8 cellular contexts compared by ENCODE assay signal in genomic region chr15:84955089-84955848, GRCh38. TPM values are rescaled to one million over a fixed set of nuclear protein-coding genes. Genes with fewer than 3 reads are reported as not detected.
A peak's percentile ranks its signal among the peaks of the same experiment; 100 is the strongest.
DNase-seq lines count a peak whose midpoint lies in the region; ATAC-seq and TF ChIP-seq lines count a peak whose summit lies in the region.

No MANE protein-coding gene starts in this region.

- intact Hi-C loops in lower leg skin (cut with DNase I; ENCODE audit: low total_unique reads), result no loop called here

- no peak overlapping the region for H3K27ac ChIP-seq in coronary artery

- TF ChIP-seq CTCF in coronary artery (IDR thresholded peaks at IDR 0.05), result peak; percentile 78
- TF ChIP-seq CTCF in lower leg skin (IDR thresholded peaks at IDR 0.05), result peak in 1 of 3 donors; percentile 42

- H3K4me3 ChIP-seq in coronary artery (peak overlapping the region; percentile 62), lower leg skin (ENCODE audit: low read depth, poor library complexity, severe bottlenecking) (no peak overlapping the region)

- DNase-seq in NCI-H446 (lab: John Stamatoyannopoulos, UW), result peak; percentile 26 to 50
- no peak for DNase-seq in NCI-H446 treated with DMSO at 0.1 percent for 48 hours (lab: John Stamatoyannopoulos, UW)
- DNase-seq in NCI-H1436 treated with DMSO at 0.1 percent for 48 hours (lab: John Stamatoyannopoulos, UW), result peak; percentile 0
- DNase-seq in activated CD4-positive, alpha-beta T cell treated with anti-CD3 and anti-CD28 coated beads for 1 hour, result peak; percentile 26
- DNase-seq in coronary artery (ENCODE audit: low spot score), result peak; percentile 84
- peak; percentile 53 to 92 for DNase-seq in lower leg skin (ENCODE audit: low spot score in 2 of 2)
- peak; percentile 10 to 18 for DNase-seq in stimulated activated CD4-positive, alpha-beta T cell treated with anti-CD3 and anti-CD28 coated beads, Interleukin-4, amount 100 ng/mL, for 48 hours (ENCODE audit: low read depth in 2 of 2)

- WGBS in lower leg skin, 2 donors, result 23 to 27% methylated on average over 15 of the region's 15 CpGs

- TF ChIP-seq POLR2A in lower leg skin (IDR thresholded peaks at IDR 0.05), result no peak

- ATAC-seq in GM19035 (IDR thresholded peaks at IDR 0.05; ENCODE audit: unreplicated experiment), result no peak

RNA-seq across cellular contexts. Expression of gene PDE8A, which starts 26.4 kb away (rescaled TPM):
- 10 to 100 TPM; 14.7 to 23.1 (median 19.4) TPM for total RNA-seq in lower leg skin
